In the genomic region with DNA sequence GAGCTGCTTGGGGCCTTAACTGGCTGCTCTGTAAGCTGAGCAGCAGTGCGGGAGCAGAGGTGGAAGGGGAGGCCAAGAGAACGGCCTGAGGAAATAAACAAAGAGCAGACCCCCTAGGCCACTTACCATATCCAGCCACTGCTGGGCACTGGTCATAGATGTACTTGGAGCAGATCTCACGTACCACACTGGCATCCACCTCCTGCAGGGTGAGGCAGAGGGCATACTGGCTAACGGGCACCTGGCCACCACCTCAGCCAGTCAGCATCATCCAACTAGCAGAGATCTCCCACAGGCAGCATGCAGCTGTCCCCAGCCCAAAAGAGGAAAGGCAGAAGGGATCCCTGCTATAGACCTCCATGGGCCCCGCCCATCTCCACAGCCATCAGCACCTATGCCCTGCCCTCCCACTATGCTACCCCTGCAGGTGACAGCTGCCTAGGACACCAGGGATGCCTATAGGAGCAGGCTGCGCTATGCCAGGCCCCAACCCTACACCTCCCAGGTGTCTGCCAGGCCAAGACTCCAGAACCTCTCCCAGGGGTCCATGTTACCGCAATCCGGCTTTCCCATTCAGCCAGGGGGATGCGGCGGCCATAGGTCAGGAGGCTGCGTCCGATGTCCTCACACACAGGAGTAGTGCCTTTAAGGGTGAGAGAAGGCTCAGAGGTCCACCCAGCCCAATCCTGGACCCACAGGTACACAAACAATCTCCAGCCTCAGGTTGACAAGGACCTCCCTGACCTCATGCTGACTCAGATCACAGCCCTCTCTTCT, we compare ENCODE assay signal across 1 cellular context.
TF ChIP-seq lines count a peak whose summit lies in the region.

No MANE protein-coding gene starts in this region.

TF ChIP-seq in A549, 52 proteins besides CTCF, POLR2A, EP300 and RAD21:
- TF ChIP-seq MYC (IDR thresholded peaks at IDR 0.05; ENCODE audit: borderline replicate concordance, low read length): no peak
- no peak for TF ChIP-seq ZNF302 (CRISPR knock-in tag; IDR thresholded peaks at IDR 0.05)
- TF ChIP-seq TFCP2L1 (CRISPR knock-in tag; IDR thresholded peaks at IDR 0.05): no peak
- TF ChIP-seq KDM1A (IDR thresholded peaks at IDR 0.05; ENCODE audit: low read depth): no peak
